In genomic region chr14:73462078-73462715, GRCh38 we compare ENCODE assay signal across 1 cellular context.
TF ChIP-seq lines count a peak whose summit lies in the region.

No MANE protein-coding gene starts in this region.

TF ChIP-seq in HepG2, 621 proteins besides CTCF, POLR2A, EP300 and RAD21 (continued from another document and continues in another):
- TF ChIP-seq ZNF558 (CRISPR knock-in tag; IDR thresholded peaks at IDR 0.05; ENCODE audit: borderline replicate concordance): no peak
- no peak; the same call in 1 of the 2 replicates for TF ChIP-seq DDIT3 (CRISPR knock-in tag; IDR thresholded peaks at IDR 0.05)
- no peak for TF ChIP-seq NFIB (CRISPR knock-in tag; IDR thresholded peaks at IDR 0.05; ENCODE audit: borderline replicate concordance)
- peak; percentile 69; the same call in 1 of the 2 replicates for TF ChIP-seq THRA (CRISPR knock-in tag; IDR thresholded peaks at IDR 0.05; ENCODE audit: borderline replicate concordance)
- TF ChIP-seq PCBP2 (optimal IDR thresholded peaks at IDR 0.05; ENCODE audit: low read depth, low read length, poor library complexity, severe bottlenecking): peak; percentile 84
- no peak for TF ChIP-seq ZFAT (CRISPR knock-in tag; conservative IDR thresholded peaks at IDR 0.05)
- TF ChIP-seq HIVEP1 (CRISPR knock-in tag; IDR thresholded peaks at IDR 0.05): peak; percentile 45; the same call in 1 of the 2 replicates
- no peak for TF ChIP-seq ZNF616 (CRISPR knock-in tag; IDR thresholded peaks at IDR 0.05; ENCODE audit: low read depth)
- no peak for TF ChIP-seq TCF12 (IDR thresholded peaks at IDR 0.05)
- peak; percentile 60; the same call in 1 of the 2 replicates for TF ChIP-seq TCF12 (CRISPR knock-in tag; IDR thresholded peaks at IDR 0.05)
- peak; percentile 63 for TF ChIP-seq FOSL2 (CRISPR knock-in tag; IDR thresholded peaks at IDR 0.05)
- no peak for TF ChIP-seq KIAA2018 (CRISPR knock-in tag; IDR thresholded peaks at IDR 0.05; ENCODE audit: borderline replicate concordance)
- TF ChIP-seq ZNF569 (CRISPR knock-in tag; IDR thresholded peaks at IDR 0.05; ENCODE audit: borderline replicate concordance): no peak
- TF ChIP-seq ZNF800 (CRISPR knock-in tag; IDR thresholded peaks at IDR 0.05): no peak; the same call in 1 of the 2 replicates
- TF ChIP-seq HOXA5 (CRISPR knock-in tag; IDR thresholded peaks at IDR 0.05): peak; percentile 61
- TF ChIP-seq ZNF557 (CRISPR knock-in tag; IDR thresholded peaks at IDR 0.05): 0 out of 2 replicates have a peak, but pooled peaks have one; percentile 18
- TF ChIP-seq AGO1 (IDR thresholded peaks at IDR 0.05; ENCODE audit: low read depth, low read length, poor library complexity, severe bottlenecking): no peak
- TF ChIP-seq TRIM24 (CRISPR knock-in tag; IDR thresholded peaks at IDR 0.05): no peak
- 0 out of 2 replicates have a peak, but pooled peaks have one; percentile 63 for TF ChIP-seq DNMT1 (CRISPR knock-in tag; IDR thresholded peaks at IDR 0.05)
- no peak for TF ChIP-seq SAFB2 (CRISPR knock-in tag; IDR thresholded peaks at IDR 0.05; ENCODE audit: borderline replicate concordance, low read depth)
- peak; percentile 79; the same call in 1 of the 2 replicates for TF ChIP-seq SP5 (CRISPR knock-in tag; IDR thresholded peaks at IDR 0.05; ENCODE audit: borderline replicate concordance, low read depth)
- TF ChIP-seq ZNF496 (CRISPR knock-in tag; IDR thresholded peaks at IDR 0.05; ENCODE audit: insufficient replicate concordance): no peak
- TF ChIP-seq TP53 (CRISPR knock-in tag; conservative IDR thresholded peaks at IDR 0.05): 0 out of 2 replicates have a peak, but pooled peaks have one; percentile 46
- 0 out of 2 replicates have a peak, but pooled peaks have one; percentile 59 for TF ChIP-seq IRF9 (CRISPR knock-in tag; IDR thresholded peaks at IDR 0.05; ENCODE audit: borderline replicate concordance)
- TF ChIP-seq ZFP36 (IDR thresholded peaks at IDR 0.05; ENCODE audit: borderline replicate concordance, low read depth, low read length, partially characterized antibody): no peak
- peak; percentile 62; the same call in 1 of the 2 replicates for TF ChIP-seq HOMEZ (CRISPR knock-in tag; IDR thresholded peaks at IDR 0.05; ENCODE audit: low read depth)
- TF ChIP-seq ZNF766 (CRISPR knock-in tag; IDR thresholded peaks at IDR 0.05; ENCODE audit: borderline replicate concordance): peak; percentile 59; the same call in 1 of the 2 replicates
- TF ChIP-seq ZBTB34 (CRISPR knock-in tag; IDR thresholded peaks at IDR 0.05): no peak
- no peak for TF ChIP-seq CEBPZ (IDR thresholded peaks at IDR 0.05; ENCODE audit: low read length)
